16 cellular contexts compared by ENCODE assay signal in the genomic region with DNA sequence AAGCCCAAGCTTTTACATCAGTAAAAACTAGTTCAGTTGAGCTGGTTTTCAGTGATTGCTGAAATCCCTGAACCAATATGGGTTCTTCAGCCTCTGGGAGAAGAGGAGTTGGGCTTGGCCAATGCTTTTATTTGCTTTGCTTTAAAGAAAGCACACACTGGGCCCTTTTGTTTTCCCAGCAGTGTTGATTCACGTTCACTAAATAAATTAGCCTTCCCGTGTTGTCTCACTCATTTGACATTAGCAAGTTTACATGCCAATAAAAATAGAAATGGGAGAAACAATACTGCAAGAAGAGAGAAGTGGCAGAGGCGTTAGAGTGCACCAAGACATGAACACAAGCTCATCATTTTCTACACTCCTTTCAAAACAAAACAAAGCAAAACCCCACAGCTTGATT.
DNase-seq lines count a peak whose midpoint lies in the region; ATAC-seq and TF ChIP-seq lines count a peak whose summit lies in the region.
"Had no signal": no experiment of that assay in that cellular context is flagged by ENCODE, and none has a peak within 500 bp of the region (broad histone marks: within the 10 kb centered on the region; RNA-seq: fewer than 3 reads in every experiment).

No MANE protein-coding gene starts in this region.

- H3K27ac ChIP-seq in GM23248 = peak overlapping the region; percentile 66; the same call in 1 of the 2 replicates
- peak overlapping the region; percentile 90 for H3K27ac ChIP-seq in parathyroid adenoma
- no peak overlapping the region for H3K27ac ChIP-seq in neuronal stem cell (replicated peaks; ENCODE audit: low read length)
- H3K27ac ChIP-seq: BLaER1 treated with 17β-estradiol and CSF1 and Interleukin-3, amounts not matched to agents 10 nM and 100 nM; psoas muscle had no signal

- H2BK15ac ChIP-seq in neuronal stem cell (ENCODE audit: low read length) = no peak overlapping the region

- no peak overlapping the region for H3K14ac ChIP-seq in neuronal stem cell (ENCODE audit: low read length)

- CTCF ChIA-PET in GM10248 (lab: Yijun Ruan, JAX) = interaction anchor here (1.0 to 1.2 kb wide), 2 partner anchors 14 to 448 kb away, joined by 3 to 7 read pairs; no protein-coding TSS in a partner anchor

- POLR2A ChIA-PET in GM10248 (lab: Yijun Ruan, JAX) = no interaction called here

- no peak overlapping the region for H4K91ac ChIP-seq in neuronal stem cell (ENCODE audit: low read depth, low read length, poor library complexity)

- no peak overlapping the region for H2BK5ac ChIP-seq in neuronal stem cell (ENCODE audit: low read length)

- H2BK120ac ChIP-seq in neuronal stem cell (ENCODE audit: low read depth, low read length) = no peak overlapping the region

- in situ Hi-C loops in GM23248 (cut with MboI) = no loop called here

- 91 to 92% methylated on average over 3 of the region's 3 CpGs for WGBS in GM23248 (ENCODE audit: low coverage in 1 of 2, low lambda C conversion rate in 2 of 2, missing lambda C conversion rate in 2 of 2), 2 experiments
- no CpG with 5 or more reads among the region's 3 CpGs for WGBS in neuronal stem cell (ENCODE audit: extremely low coverage in 2 of 2, insufficient read length in 2 of 2, insufficient replicate concordance in 1 of 2), 2 donors

- H3K4me1 ChIP-seq in GM23248 (ENCODE audit: insufficient read depth) (peaks cover 22% of the 10 kb centered on the region), parathyroid adenoma (peaks cover 9% of the 10 kb centered on the region), neuronal stem cell (ENCODE audit: control insufficient read depth in 2 of 2, insufficient read depth in 1 of 2, low read depth in 1 of 2, low read length in 2 of 2) (peaks cover 8 to 25% of the 10 kb centered on the region in 2 donors)

- H3K9me2 ChIP-seq in GM23248 (ENCODE audit: insufficient read depth) = no peaks in the 10 kb centered on the region

- no peaks in the 10 kb centered on the region for H3K79me2 ChIP-seq in GM23248 (ENCODE audit: insufficient read depth)
- H3K79me2 ChIP-seq in parathyroid adenoma = no peaks in the 10 kb centered on the region

- no peaks in the 10 kb centered on the region for H3K36me3 ChIP-seq in GM23248 (ENCODE audit: low read depth)
- no peaks in the 10 kb centered on the region for H3K36me3 ChIP-seq in parathyroid adenoma (ENCODE audit: control insufficient read depth, insufficient read depth, low read length)
- H3K36me3 ChIP-seq in neuronal stem cell (replicated peaks in 1 of 2; ENCODE audit: control insufficient read depth in 2 of 2, insufficient read depth in 2 of 2, low read length in 2 of 2) = peaks cover 10 to 24% of the 10 kb centered on the region in 2 donors
- H3K36me3 ChIP-seq: BLaER1 treated with 17β-estradiol and CSF1 and Interleukin-3, amounts not matched to agents 10 nM and 100 nM had no signal

- DNase-seq in GM23248 = no peak
- peak; percentile 34 for DNase-seq in NCI-H510A (lab: John Stamatoyannopoulos, UW)
- DNase-seq in brain pericyte (ENCODE audit: low read depth, low spot score) = peak; percentile 34
- no peak for DNase-seq in GM10248 (ENCODE audit: extremely low spot score)
- DNase-seq in iPS-NIHi7 (ENCODE audit: extremely low spot score) = no peak
- no peak for DNase-seq in neuronal stem cell (ENCODE audit: low spot score)
- DNase-seq: activated CD8-positive, alpha-beta memory T cell treated with anti-CD3 and anti-CD28 coated beads, Interleukin-2, amount 50 U/mL, for 4 hours; activated naive CD4-positive, alpha-beta T cell treated with anti-CD3 and anti-CD28 coated beads for 36 hours; effector memory CD8-positive, alpha-beta T cell; HCEC 1CT; NCI-H2171 treated with DMSO at 0.1 percent for 48 hours; psoas muscle had no signal

- H3K4me3 ChIP-seq in GM23248 = no peak overlapping the region
- no peak overlapping the region for H3K4me3 ChIP-seq in parathyroid adenoma (ENCODE audit: low read depth, low read length)
- no peak overlapping the region for H3K4me3 ChIP-seq in neuronal stem cell (ENCODE audit: low read length in 2 of 2)
- H3K4me3 ChIP-seq: BLaER1 treated with 17β-estradiol and CSF1 and Interleukin-3, amounts not matched to agents 10 nM and 100 nM; psoas muscle had no signal

- no peaks in the 10 kb centered on the region for H3K9me3 ChIP-seq in GM23248 (ENCODE audit: low read depth)
- H3K9me3 ChIP-seq in parathyroid adenoma (ENCODE audit: control insufficient read depth, low read length) = no peaks in the 10 kb centered on the region
- peaks cover 0 to 18% of the 10 kb centered on the region in 2 donors for H3K9me3 ChIP-seq in neuronal stem cell (replicated peaks in 1 of 2; ENCODE audit: control insufficient read depth in 2 of 2, insufficient read depth in 1 of 2, low read depth in 1 of 2, low read length in 2 of 2)
- H3K9me3 ChIP-seq: psoas muscle had no signal

- peaks cover 17% of the 10 kb centered on the region for H3F3A ChIP-seq in GM23248 (ENCODE audit: insufficient read depth)

- no peak overlapping the region for H3K18ac ChIP-seq in neuronal stem cell (ENCODE audit: low read length)

- H2AK5ac ChIP-seq in neuronal stem cell (ENCODE audit: low read depth, low read length) = no peak overlapping the region

- H4K20me1 ChIP-seq in GM23248 (ENCODE audit: insufficient read depth) = no peaks in the 10 kb centered on the region
- H4K20me1 ChIP-seq: BLaER1 treated with 17β-estradiol and CSF1 and Interleukin-3, amounts not matched to agents 10 nM and 100 nM had no signal

- H3K27me3 ChIP-seq in GM23248 (replicated peaks; ENCODE audit: insufficient read depth) (no peaks in the 10 kb centered on the region), parathyroid adenoma (ENCODE audit: control insufficient read depth, insufficient read depth, low read length) (no peaks in the 10 kb centered on the region), neuronal stem cell (ENCODE audit: control insufficient read depth in 3 of 3, insufficient read depth in 3 of 3, low read depth in 1 of 3, low read length in 3 of 3) (no peaks in the 10 kb centered on the region)
- H3K27me3 ChIP-seq: BLaER1 treated with 17β-estradiol and CSF1 and Interleukin-3, amounts not matched to agents 10 nM and 100 nM had no signal

- H2BK12ac ChIP-seq in neuronal stem cell (ENCODE audit: low read length) = no peak overlapping the region

- no peaks in the 10 kb centered on the region for H3K79me1 ChIP-seq in neuronal stem cell (ENCODE audit: low read depth, low read length)

- H2AFZ ChIP-seq in GM23248 = peak overlapping the region; percentile 35
- H2AFZ ChIP-seq in parathyroid adenoma = peak overlapping the region; percentile 47
- no peak overlapping the region for H2AFZ ChIP-seq in neuronal stem cell (ENCODE audit: low read length)

- H3K9ac ChIP-seq in GM23248 (no peak overlapping the region), parathyroid adenoma (no peak overlapping the region), neuronal stem cell (ENCODE audit: low read depth, low read length, poor library complexity) (no peak overlapping the region)
- H3K9ac ChIP-seq: BLaER1 treated with 17β-estradiol and CSF1 and Interleukin-3, amounts not matched to agents 10 nM and 100 nM had no signal

- TF ChIP-seq CTCF in parathyroid adenoma (IDR thresholded peaks at IDR 0.05) (no peak), GM10248 (IDR thresholded peaks at IDR 0.05; ENCODE audit: control extremely low read depth, extremely low read depth, low read depth, missing control alignments) (no peak)

- no peak overlapping the region for H3K23ac ChIP-seq in neuronal stem cell (ENCODE audit: low read depth, low read length, poor library complexity)

- peak overlapping the region; percentile 72 for H3K4me2 ChIP-seq in GM23248 (ENCODE audit: unreplicated experiment)
- no peak overlapping the region for H3K4me2 ChIP-seq in parathyroid adenoma (ENCODE audit: low read length)
- H3K4me2 ChIP-seq in neuronal stem cell (ENCODE audit: insufficient read depth, low read length, poor library complexity, severe bottlenecking) = no peak overlapping the region
- H3K4me2 ChIP-seq: BLaER1 treated with 17β-estradiol and CSF1 and Interleukin-3, amounts not matched to agents 10 nM and 100 nM had no signal

- no peak overlapping the region for H4K8ac ChIP-seq in neuronal stem cell (ENCODE audit: low read depth, low read length)

- H3K4ac ChIP-seq in neuronal stem cell (ENCODE audit: low read length) = no peak overlapping the region

- ATAC-seq in HG02973 (IDR thresholded peaks at IDR 0.05; ENCODE audit: unreplicated experiment) = no peak
- ATAC-seq: activated CD4-positive, CD25-positive, alpha-beta regulatory T cell treated with anti-CD3 and anti-CD28 coated beads, Interleukin-2, amount 50 U/mL, for 24 hours; effector memory CD8-positive, alpha-beta T cell; psoas muscle had no signal

Comparison
In these comparisons a context has a peak if more than half of its experiments do, and no peak if none do; other contexts are left out.
1. DNase-seq: peak in NCI-H510A (single experiment) and brain pericyte (single experiment); none in GM23248 (single experiment), GM10248 (single experiment), iPS-NIHi7 (single experiment) and neuronal stem cell (single experiment).